1 cellular context compared by ENCODE assay signal in the genomic region with DNA sequence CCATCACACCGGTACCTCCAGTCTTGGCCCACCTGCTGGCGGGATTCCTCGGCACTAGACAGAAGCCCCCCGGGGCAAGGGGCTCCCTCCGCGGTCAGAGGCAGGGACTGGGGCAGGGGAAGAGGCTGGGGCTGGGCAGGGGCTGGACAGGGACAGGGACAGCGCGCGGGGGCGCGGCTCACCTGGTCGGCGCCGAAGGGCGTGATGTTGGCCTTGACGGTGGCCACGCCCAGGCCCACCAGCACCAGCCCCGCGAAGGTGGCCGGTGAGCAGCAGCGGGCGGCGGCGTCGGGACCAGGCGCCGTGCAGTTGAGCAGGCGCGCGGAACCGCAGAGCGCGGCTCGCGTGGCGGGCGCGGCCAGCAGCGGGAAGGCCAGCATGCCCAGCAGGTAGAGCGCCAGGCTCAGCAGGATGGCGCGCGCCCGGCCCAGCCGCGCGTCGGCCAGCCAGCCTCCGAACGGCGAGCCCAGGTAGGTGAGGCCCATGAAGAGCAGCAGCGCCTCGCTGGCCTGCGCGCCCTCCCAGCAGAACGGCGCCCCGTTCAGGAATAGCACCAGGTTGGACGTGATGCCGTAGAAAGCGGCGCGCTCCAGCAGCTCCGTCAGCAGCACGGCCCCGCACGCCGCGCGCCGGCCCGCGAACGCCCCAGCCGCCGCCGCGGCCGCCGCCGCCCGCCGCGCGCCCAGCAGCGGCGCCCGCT.
TF ChIP-seq lines count a peak whose summit lies in the region.

No MANE protein-coding gene starts in this region.

TF ChIP-seq in HepG2, 621 proteins besides CTCF, POLR2A, EP300 and RAD21 (continued from another document and continues in another):
- TF ChIP-seq, protein P1, sequence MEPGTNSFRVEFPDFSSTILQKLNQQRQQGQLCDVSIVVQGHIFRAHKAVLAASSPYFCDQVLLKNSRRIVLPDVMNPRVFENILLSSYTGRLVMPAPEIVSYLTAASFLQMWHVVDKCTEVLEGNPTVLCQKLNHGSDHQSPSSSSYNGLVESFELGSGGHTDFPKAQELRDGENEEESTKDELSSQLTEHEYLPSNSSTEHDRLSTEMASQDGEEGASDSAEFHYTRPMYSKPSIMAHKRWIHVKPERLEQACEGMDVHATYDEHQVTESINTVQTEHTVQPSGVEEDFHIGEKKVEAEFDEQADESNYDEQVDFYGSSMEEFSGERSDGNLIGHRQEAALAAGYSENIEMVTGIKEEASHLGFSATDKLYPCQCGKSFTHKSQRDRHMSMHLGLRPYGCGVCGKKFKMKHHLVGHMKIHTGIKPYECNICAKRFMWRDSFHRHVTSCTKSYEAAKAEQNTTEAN (CRISPR knock-in tag; conservative IDR thresholded peaks at IDR 0.05): peak; percentile 29; the same call in 1 of the 2 replicates
- TF ChIP-seq ZNF547 (CRISPR knock-in tag; IDR thresholded peaks at IDR 0.05) (no peak), HOXA9 (CRISPR knock-in tag; IDR thresholded peaks at IDR 0.05; ENCODE audit: borderline replicate concordance) (no peak), HNRNPUL1 (IDR thresholded peaks at IDR 0.05; ENCODE audit: low read depth, low read length) (no peak), CEBPG (CRISPR knock-in tag; IDR thresholded peaks at IDR 0.05) (no peak), YY1 (IDR thresholded peaks at IDR 0.05; ENCODE audit: insufficient read depth, insufficient replicate concordance, low read depth, low read length) (peak; percentile 26), ZNF136 (CRISPR knock-in tag; IDR thresholded peaks at IDR 0.05; ENCODE audit: low read depth) (no peak), ZNF841 (CRISPR knock-in tag; IDR thresholded peaks at IDR 0.05; ENCODE audit: borderline replicate concordance) (no peak), ZNF460 (CRISPR knock-in tag; IDR thresholded peaks at IDR 0.05; ENCODE audit: borderline replicate concordance) (0 out of 2 replicates have a peak, but pooled peaks have one; percentile 8), PHF20 (CRISPR knock-in tag; IDR thresholded peaks at IDR 0.05) (0 out of 2 replicates have a peak, but pooled peaks have one; percentile 23), ZMYM3 (CRISPR knock-in tag; IDR thresholded peaks at IDR 0.05) (no peak), YEATS4 (CRISPR knock-in tag; IDR thresholded peaks at IDR 0.05; ENCODE audit: borderline replicate concordance) (peak; percentile 21), ZNF572 (CRISPR knock-in tag; IDR thresholded peaks at IDR 0.05) (no peak), ZNF776 (CRISPR knock-in tag; IDR thresholded peaks at IDR 0.05) (no peak), ZNF674 (CRISPR knock-in tag; IDR thresholded peaks at IDR 0.05; ENCODE audit: low read depth) (no peak), ZNF558 (CRISPR knock-in tag; IDR thresholded peaks at IDR 0.05; ENCODE audit: borderline replicate concordance) (0 out of 2 replicates have a peak, but pooled peaks have one; percentile 16), FOXA1 (IDR thresholded peaks at IDR 0.05) (no peak), FOXA1 (CRISPR knock-in tag; IDR thresholded peaks at IDR 0.05) (no peak), ZMAT3 (CRISPR knock-in tag; conservative IDR thresholded peaks at IDR 0.05) (peak; percentile 15; the same call in 1 of the 2 replicates), NFYB (CRISPR knock-in tag; IDR thresholded peaks at IDR 0.05) (no peak), ERF (CRISPR knock-in tag; IDR thresholded peaks at IDR 0.05) (no peak), ZBTB38 (CRISPR knock-in tag; IDR thresholded peaks at IDR 0.05) (peak; percentile 56; the same call in 1 of the 2 replicates), ZNF282 (IDR thresholded peaks at IDR 0.05; ENCODE audit: partially characterized antibody) (no peak)
- TF ChIP-seq, protein P2, sequence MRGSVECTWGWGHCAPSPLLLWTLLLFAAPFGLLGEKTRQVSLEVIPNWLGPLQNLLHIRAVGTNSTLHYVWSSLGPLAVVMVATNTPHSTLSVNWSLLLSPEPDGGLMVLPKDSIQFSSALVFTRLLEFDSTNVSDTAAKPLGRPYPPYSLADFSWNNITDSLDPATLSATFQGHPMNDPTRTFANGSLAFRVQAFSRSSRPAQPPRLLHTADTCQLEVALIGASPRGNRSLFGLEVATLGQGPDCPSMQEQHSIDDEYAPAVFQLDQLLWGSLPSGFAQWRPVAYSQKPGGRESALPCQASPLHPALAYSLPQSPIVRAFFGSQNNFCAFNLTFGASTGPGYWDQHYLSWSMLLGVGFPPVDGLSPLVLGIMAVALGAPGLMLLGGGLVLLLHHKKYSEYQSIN (CRISPR knock-in tag; IDR thresholded peaks at IDR 0.05; ENCODE audit: borderline replicate concordance): no peak
- TF ChIP-seq, protein P3, sequence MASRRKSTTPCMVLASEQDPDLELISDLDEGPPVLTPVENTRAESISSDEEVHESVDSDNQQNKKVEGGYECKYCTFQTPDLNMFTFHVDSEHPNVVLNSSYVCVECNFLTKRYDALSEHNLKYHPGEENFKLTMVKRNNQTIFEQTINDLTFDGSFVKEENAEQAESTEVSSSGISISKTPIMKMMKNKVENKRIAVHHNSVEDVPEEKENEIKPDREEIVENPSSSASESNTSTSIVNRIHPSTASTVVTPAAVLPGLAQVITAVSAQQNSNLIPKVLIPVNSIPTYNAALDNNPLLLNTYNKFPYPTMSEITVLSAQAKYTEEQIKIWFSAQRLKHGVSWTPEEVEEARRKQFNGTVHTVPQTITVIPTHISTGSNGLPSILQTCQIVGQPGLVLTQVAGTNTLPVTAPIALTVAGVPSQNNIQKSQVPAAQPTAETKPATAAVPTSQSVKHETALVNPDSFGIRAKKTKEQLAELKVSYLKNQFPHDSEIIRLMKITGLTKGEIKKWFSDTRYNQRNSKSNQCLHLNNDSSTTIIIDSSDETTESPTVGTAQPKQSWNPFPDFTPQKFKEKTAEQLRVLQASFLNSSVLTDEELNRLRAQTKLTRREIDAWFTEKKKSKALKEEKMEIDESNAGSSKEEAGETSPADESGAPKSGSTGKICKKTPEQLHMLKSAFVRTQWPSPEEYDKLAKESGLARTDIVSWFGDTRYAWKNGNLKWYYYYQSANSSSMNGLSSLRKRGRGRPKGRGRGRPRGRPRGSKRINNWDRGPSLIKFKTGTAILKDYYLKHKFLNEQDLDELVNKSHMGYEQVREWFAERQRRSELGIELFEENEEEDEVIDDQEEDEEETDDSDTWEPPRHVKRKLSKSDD (CRISPR knock-in tag; IDR thresholded peaks at IDR 0.05; ENCODE audit: low read depth): no peak
- TF ChIP-seq, protein P4, sequence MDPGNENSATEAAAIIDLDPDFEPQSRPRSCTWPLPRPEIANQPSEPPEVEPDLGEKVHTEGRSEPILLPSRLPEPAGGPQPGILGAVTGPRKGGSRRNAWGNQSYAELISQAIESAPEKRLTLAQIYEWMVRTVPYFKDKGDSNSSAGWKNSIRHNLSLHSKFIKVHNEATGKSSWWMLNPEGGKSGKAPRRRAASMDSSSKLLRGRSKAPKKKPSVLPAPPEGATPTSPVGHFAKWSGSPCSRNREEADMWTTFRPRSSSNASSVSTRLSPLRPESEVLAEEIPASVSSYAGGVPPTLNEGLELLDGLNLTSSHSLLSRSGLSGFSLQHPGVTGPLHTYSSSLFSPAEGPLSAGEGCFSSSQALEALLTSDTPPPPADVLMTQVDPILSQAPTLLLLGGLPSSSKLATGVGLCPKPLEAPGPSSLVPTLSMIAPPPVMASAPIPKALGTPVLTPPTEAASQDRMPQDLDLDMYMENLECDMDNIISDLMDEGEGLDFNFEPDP (CRISPR knock-in tag; conservative IDR thresholded peaks at IDR 0.05): no peak
- TF ChIP-seq, protein P5, sequence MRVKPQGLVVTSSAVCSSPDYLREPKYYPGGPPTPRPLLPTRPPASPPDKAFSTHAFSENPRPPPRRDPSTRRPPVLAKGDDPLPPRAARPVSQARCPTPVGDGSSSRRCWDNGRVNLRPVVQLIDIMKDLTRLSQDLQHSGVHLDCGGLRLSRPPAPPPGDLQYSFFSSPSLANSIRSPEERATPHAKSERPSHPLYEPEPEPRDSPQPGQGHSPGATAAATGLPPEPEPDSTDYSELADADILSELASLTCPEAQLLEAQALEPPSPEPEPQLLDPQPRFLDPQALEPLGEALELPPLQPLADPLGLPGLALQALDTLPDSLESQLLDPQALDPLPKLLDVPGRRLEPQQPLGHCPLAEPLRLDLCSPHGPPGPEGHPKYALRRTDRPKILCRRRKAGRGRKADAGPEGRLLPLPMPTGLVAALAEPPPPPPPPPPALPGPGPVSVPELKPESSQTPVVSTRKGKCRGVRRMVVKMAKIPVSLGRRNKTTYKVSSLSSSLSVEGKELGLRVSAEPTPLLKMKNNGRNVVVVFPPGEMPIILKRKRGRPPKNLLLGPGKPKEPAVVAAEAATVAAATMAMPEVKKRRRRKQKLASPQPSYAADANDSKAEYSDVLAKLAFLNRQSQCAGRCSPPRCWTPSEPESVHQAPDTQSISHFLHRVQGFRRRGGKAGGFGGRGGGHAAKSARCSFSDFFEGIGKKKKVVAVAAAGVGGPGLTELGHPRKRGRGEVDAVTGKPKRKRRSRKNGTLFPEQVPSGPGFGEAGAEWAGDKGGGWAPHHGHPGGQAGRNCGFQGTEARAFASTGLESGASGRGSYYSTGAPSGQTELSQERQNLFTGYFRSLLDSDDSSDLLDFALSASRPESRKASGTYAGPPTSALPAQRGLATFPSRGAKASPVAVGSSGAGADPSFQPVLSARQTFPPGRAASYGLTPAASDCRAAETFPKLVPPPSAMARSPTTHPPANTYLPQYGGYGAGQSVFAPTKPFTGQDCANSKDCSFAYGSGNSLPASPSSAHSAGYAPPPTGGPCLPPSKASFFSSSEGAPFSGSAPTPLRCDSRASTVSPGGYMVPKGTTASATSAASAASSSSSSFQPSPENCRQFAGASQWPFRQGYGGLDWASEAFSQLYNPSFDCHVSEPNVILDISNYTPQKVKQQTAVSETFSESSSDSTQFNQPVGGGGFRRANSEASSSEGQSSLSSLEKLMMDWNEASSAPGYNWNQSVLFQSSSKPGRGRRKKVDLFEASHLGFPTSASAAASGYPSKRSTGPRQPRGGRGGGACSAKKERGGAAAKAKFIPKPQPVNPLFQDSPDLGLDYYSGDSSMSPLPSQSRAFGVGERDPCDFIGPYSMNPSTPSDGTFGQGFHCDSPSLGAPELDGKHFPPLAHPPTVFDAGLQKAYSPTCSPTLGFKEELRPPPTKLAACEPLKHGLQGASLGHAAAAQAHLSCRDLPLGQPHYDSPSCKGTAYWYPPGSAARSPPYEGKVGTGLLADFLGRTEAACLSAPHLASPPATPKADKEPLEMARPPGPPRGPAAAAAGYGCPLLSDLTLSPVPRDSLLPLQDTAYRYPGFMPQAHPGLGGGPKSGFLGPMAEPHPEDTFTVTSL (CRISPR knock-in tag; IDR thresholded peaks at IDR 0.05; ENCODE audit: borderline replicate concordance): no peak
- TF ChIP-seq, protein P6, sequence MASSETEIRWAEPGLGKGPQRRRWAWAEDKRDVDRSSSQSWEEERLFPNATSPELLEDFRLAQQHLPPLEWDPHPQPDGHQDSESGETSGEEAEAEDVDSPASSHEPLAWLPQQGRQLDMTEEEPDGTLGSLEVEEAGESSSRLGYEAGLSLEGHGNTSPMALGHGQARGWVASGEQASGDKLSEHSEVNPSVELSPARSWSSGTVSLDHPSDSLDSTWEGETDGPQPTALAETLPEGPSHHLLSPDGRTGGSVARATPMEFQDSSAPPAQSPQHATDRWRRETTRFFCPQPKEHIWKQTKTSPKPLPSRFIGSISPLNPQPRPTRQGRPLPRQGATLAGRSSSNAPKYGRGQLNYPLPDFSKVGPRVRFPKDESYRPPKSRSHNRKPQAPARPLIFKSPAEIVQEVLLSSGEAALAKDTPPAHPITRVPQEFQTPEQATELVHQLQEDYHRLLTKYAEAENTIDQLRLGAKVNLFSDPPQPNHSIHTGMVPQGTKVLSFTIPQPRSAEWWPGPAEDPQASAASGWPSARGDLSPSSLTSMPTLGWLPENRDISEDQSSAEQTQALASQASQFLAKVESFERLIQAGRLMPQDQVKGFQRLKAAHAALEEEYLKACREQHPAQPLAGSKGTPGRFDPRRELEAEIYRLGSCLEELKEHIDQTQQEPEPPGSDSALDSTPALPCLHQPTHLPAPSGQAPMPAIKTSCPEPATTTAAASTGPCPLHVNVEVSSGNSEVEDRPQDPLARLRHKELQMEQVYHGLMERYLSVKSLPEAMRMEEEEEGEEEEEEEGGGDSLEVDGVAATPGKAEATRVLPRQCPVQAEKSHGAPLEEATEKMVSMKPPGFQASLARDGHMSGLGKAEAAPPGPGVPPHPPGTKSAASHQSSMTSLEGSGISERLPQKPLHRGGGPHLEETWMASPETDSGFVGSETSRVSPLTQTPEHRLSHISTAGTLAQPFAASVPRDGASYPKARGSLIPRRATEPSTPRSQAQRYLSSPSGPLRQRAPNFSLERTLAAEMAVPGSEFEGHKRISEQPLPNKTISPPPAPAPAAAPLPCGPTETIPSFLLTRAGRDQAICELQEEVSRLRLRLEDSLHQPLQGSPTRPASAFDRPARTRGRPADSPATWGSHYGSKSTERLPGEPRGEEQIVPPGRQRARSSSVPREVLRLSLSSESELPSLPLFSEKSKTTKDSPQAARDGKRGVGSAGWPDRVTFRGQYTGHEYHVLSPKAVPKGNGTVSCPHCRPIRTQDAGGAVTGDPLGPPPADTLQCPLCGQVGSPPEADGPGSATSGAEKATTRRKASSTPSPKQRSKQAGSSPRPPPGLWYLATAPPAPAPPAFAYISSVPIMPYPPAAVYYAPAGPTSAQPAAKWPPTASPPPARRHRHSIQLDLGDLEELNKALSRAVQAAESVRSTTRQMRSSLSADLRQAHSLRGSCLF (CRISPR knock-in tag; IDR thresholded peaks at IDR 0.05; ENCODE audit: borderline replicate concordance): no peak
- TF ChIP-seq, protein P7, sequence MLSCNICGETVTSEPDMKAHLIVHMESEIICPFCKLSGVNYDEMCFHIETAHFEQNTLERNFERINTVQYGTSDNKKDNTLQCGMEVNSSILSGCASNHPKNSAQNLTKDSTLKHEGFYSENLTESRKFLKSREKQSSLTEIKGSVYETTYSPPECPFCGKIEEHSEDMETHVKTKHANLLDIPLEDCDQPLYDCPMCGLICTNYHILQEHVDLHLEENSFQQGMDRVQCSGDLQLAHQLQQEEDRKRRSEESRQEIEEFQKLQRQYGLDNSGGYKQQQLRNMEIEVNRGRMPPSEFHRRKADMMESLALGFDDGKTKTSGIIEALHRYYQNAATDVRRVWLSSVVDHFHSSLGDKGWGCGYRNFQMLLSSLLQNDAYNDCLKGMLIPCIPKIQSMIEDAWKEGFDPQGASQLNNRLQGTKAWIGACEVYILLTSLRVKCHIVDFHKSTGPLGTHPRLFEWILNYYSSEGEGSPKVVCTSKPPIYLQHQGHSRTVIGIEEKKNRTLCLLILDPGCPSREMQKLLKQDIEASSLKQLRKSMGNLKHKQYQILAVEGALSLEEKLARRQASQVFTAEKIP (CRISPR knock-in tag; IDR thresholded peaks at IDR 0.05; ENCODE audit: borderline replicate concordance): no peak
- TF ChIP-seq, protein P8, sequence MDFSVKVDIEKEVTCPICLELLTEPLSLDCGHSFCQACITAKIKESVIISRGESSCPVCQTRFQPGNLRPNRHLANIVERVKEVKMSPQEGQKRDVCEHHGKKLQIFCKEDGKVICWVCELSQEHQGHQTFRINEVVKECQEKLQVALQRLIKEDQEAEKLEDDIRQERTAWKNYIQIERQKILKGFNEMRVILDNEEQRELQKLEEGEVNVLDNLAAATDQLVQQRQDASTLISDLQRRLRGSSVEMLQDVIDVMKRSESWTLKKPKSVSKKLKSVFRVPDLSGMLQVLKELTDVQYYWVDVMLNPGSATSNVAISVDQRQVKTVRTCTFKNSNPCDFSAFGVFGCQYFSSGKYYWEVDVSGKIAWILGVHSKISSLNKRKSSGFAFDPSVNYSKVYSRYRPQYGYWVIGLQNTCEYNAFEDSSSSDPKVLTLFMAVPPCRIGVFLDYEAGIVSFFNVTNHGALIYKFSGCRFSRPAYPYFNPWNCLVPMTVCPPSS (IDR thresholded peaks at IDR 0.05): no peak
